ENCODE assay signal across 1 cellular context in genomic region chr12:50925920-50926319, GRCh38.
TF ChIP-seq lines count a peak whose summit lies in the region.

No MANE protein-coding gene starts in this region.

TF ChIP-seq in GM23338, 12 proteins besides CTCF, POLR2A, EP300 and RAD21 (continued from another document):
- TF ChIP-seq ZNF462 (CRISPR knock-in tag; IDR thresholded peaks at IDR 0.05) (no peak), ZNF114 (CRISPR knock-in tag; IDR thresholded peaks at IDR 0.05) (no peak), ZNF331 (CRISPR knock-in tag; IDR thresholded peaks at IDR 0.05; ENCODE audit: low read depth) (no peak), JUNB (IDR thresholded peaks at IDR 0.05; ENCODE audit: unreplicated experiment) (no peak), NANOG (IDR thresholded peaks at IDR 0.05; ENCODE audit: borderline replicate concordance) (no peak), CREB1 (CRISPR knock-in tag; IDR thresholded peaks at IDR 0.05; ENCODE audit: low read depth) (no peak), EZH2 (IDR thresholded peaks at IDR 0.05; ENCODE audit: low read depth, unreplicated experiment) (no peak), POLR2AphosphoS5 (IDR thresholded peaks at IDR 0.05; ENCODE audit: low read depth) (no peak), STAT1 (IDR thresholded peaks at IDR 0.05; ENCODE audit: unreplicated experiment) (no peak)
